In genomic region chr6:27630727-27631613, GRCh38 we compare ENCODE assay signal across 8 cellular contexts.
A peak's percentile ranks its signal among the peaks of the same experiment; 100 is the strongest.
DNase-seq lines count a peak whose midpoint lies in the region; ATAC-seq and TF ChIP-seq lines count a peak whose summit lies in the region.

No MANE protein-coding gene starts in this region.

- no peaks in the 10 kb centered on the region for H3K9me2 ChIP-seq in neural cell (ENCODE audit: insufficient read depth, low read length)

- H3K9me3 ChIP-seq in neural cell (ENCODE audit: low read length), result no peaks in the 10 kb centered on the region

- peak overlapping the region; percentile 60 for H3K9ac ChIP-seq in neural cell (ENCODE audit: low read length)

- peak overlapping the region; percentile 15 for H3K27ac ChIP-seq in neural cell (ENCODE audit: low read length)

- ATAC-seq in HG02759 (IDR thresholded peaks at IDR 0.05; ENCODE audit: unreplicated experiment) (peak; percentile 83), SK-N-SH treated with all-trans-retinoic acid at 6 μM for 48 hours (peak; percentile 90), GM21447 (IDR thresholded peaks at IDR 0.05; ENCODE audit: unreplicated experiment) (no peak), GM18870 (IDR thresholded peaks at IDR 0.05; ENCODE audit: unreplicated experiment) (no peak), GM18858 (IDR thresholded peaks at IDR 0.05; ENCODE audit: unreplicated experiment) (no peak)

- peak overlapping the region; percentile 80 for H3K4me3 ChIP-seq in neural cell (ENCODE audit: low read length)

- TF ChIP-seq RAD21 in neural cell (conservative IDR thresholded peaks at IDR 0.05), result peak; percentile 42

- DNase-seq in COLO829 (ENCODE audit: low spot score), result peak; percentile 41
- DNase-seq in dermis blood vessel endothelial cell, result peak; percentile 61

- peaks cover 3% of the 10 kb centered on the region for H3K27me3 ChIP-seq in neural cell (ENCODE audit: insufficient read depth, low read depth, low read length)

- peak overlapping the region; percentile 21 for H3K4me2 ChIP-seq in neural cell (ENCODE audit: low read length)

- peak; percentile 53 for TF ChIP-seq CTCF in neural cell (IDR thresholded peaks at IDR 0.05; ENCODE audit: poor library complexity, severe bottlenecking)

- H3F3A ChIP-seq in neural cell (ENCODE audit: insufficient read depth, low read length, poor library complexity, severe bottlenecking), result peaks cover 3% of the 10 kb centered on the region

- TF ChIP-seq EP300 in neural cell (conservative IDR thresholded peaks at IDR 0.05; ENCODE audit: poor library complexity, severe bottlenecking), result no peak

- H2AFZ ChIP-seq in neural cell (ENCODE audit: low read depth, low read length), result peak overlapping the region; percentile 29

- H4K20me1 ChIP-seq in neural cell (ENCODE audit: insufficient read depth), result no peaks in the 10 kb centered on the region

- H3K79me2 ChIP-seq in neural cell (replicated peaks; ENCODE audit: insufficient read depth, low read length), result no peaks in the 10 kb centered on the region

- H3K36me3 ChIP-seq in neural cell (ENCODE audit: insufficient read depth, low read length), result no peaks in the 10 kb centered on the region

TF ChIP-seq in SK-N-SH treated with all-trans-retinoic acid at 6 μM for 48 hours, 23 proteins besides CTCF, POLR2A, EP300 and RAD21:
- TF ChIP-seq SNAI2 (CRISPR knock-in tag; IDR thresholded peaks at IDR 0.05) (no peak), CSRNP3 (CRISPR knock-in tag; IDR thresholded peaks at IDR 0.05) (no peak), BACH2 (CRISPR knock-in tag; IDR thresholded peaks at IDR 0.05; ENCODE audit: borderline replicate concordance) (no peak)

TF ChIP-seq in neural cell, 6 proteins besides CTCF, POLR2A, EP300 and RAD21:
- TF ChIP-seq POLR2AphosphoS5 (IDR thresholded peaks at IDR 0.05), result no peak
- peak; percentile 47 for TF ChIP-seq REST (IDR thresholded peaks at IDR 0.05; ENCODE audit: borderline replicate concordance)
- TF ChIP-seq SMC3 (conservative IDR thresholded peaks at IDR 0.05; ENCODE audit: poor library complexity), result peak; percentile 50
- peak; percentile 97 for TF ChIP-seq MXI1 (conservative IDR thresholded peaks at IDR 0.05; ENCODE audit: poor library complexity, severe bottlenecking)
- no peak for TF ChIP-seq TAF1 (IDR thresholded peaks at IDR 0.05; ENCODE audit: low read depth)

Comparison
In these comparisons a context has a peak if more than half of its experiments do, and no peak if none do; other contexts are left out.
1. ATAC-seq: peak in HG02759 (single experiment) and SK-N-SH treated with all-trans-retinoic acid at 6 μM for 48 hours (single experiment); none in GM21447 (single experiment), GM18870 (single experiment) and GM18858 (single experiment).